1 cellular context compared by ENCODE assay signal in genomic region chr6:28943557-28944411, GRCh38.
A peak's percentile ranks its signal among the peaks of the same experiment; 100 is the strongest.
TF ChIP-seq lines count a peak whose summit lies in the region.

No MANE protein-coding gene starts in this region.

TF ChIP-seq in HepG2, 621 proteins besides CTCF, POLR2A, EP300 and RAD21 (continued from another document and continues in another):
- TF ChIP-seq ZNF318 (CRISPR knock-in tag; IDR thresholded peaks at IDR 0.05), result no peak
- no peak for TF ChIP-seq RFX1 (IDR thresholded peaks at IDR 0.05)
- TF ChIP-seq ZFP36L1 (CRISPR knock-in tag; IDR thresholded peaks at IDR 0.05), result no peak
- TF ChIP-seq NR3C1 (CRISPR knock-in tag; IDR thresholded peaks at IDR 0.05), result no peak
- 0 out of 2 replicates have a peak, but pooled peaks have one; percentile 12 for TF ChIP-seq TEF (CRISPR knock-in tag; IDR thresholded peaks at IDR 0.05)
- peak; percentile 94 for TF ChIP-seq ZNF543 (CRISPR knock-in tag; IDR thresholded peaks at IDR 0.05)
- TF ChIP-seq, protein P1, sequence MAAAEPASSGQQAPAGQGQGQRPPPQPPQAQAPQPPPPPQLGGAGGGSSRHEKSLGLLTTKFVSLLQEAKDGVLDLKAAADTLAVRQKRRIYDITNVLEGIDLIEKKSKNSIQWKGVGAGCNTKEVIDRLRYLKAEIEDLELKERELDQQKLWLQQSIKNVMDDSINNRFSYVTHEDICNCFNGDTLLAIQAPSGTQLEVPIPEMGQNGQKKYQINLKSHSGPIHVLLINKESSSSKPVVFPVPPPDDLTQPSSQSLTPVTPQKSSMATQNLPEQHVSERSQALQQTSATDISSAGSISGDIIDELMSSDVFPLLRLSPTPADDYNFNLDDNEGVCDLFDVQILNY (CRISPR knock-in tag; conservative IDR thresholded peaks at IDR 0.05), result no peak
- TF ChIP-seq AHR (CRISPR knock-in tag; IDR thresholded peaks at IDR 0.05), result peak; percentile 40; the same call in 1 of the 2 replicates
- peak; percentile 68; the same call in 1 of the 2 replicates for TF ChIP-seq ZNF512B (CRISPR knock-in tag; IDR thresholded peaks at IDR 0.05; ENCODE audit: borderline replicate concordance)
- no peak; the same call in 1 of the 2 replicates for TF ChIP-seq ARNT2 (CRISPR knock-in tag; IDR thresholded peaks at IDR 0.05; ENCODE audit: low read depth)
- peak; percentile 82; the same call in 1 of the 2 replicates for TF ChIP-seq ZNF512 (CRISPR knock-in tag; IDR thresholded peaks at IDR 0.05)
- no peak for TF ChIP-seq ZNF703 (CRISPR knock-in tag; IDR thresholded peaks at IDR 0.05; ENCODE audit: borderline replicate concordance)
- TF ChIP-seq, protein P2, sequence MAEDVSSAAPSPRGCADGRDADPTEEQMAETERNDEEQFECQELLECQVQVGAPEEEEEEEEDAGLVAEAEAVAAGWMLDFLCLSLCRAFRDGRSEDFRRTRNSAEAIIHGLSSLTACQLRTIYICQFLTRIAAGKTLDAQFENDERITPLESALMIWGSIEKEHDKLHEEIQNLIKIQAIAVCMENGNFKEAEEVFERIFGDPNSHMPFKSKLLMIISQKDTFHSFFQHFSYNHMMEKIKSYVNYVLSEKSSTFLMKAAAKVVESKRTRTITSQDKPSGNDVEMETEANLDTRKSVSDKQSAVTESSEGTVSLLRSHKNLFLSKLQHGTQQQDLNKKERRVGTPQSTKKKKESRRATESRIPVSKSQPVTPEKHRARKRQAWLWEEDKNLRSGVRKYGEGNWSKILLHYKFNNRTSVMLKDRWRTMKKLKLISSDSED (CRISPR knock-in tag; IDR thresholded peaks at IDR 0.05), result no peak
- TF ChIP-seq ZBTB21 (CRISPR knock-in tag; IDR thresholded peaks at IDR 0.05), result no peak
- TF ChIP-seq CSRNP2 (CRISPR knock-in tag; conservative IDR thresholded peaks at IDR 0.05; ENCODE audit: low read depth), result no peak
- no peak for TF ChIP-seq MAZ (IDR thresholded peaks at IDR 0.05; ENCODE audit: borderline replicate concordance, low read depth, low read length)
- TF ChIP-seq MAZ (CRISPR knock-in tag; IDR thresholded peaks at IDR 0.05; ENCODE audit: low read depth), result 0 out of 2 replicates have a peak, but pooled peaks have one; percentile 34
- TF ChIP-seq PATZ1 (CRISPR knock-in tag; IDR thresholded peaks at IDR 0.05), result peak; percentile 95
- no peak for TF ChIP-seq TCF7 (IDR thresholded peaks at IDR 0.05; ENCODE audit: low read depth)
- TF ChIP-seq BCL3 (CRISPR knock-in tag; IDR thresholded peaks at IDR 0.05), result no peak
- no peak for TF ChIP-seq CENPX (CRISPR knock-in tag; IDR thresholded peaks at IDR 0.05)
- TF ChIP-seq ZNF749 (CRISPR knock-in tag; IDR thresholded peaks at IDR 0.05; ENCODE audit: borderline replicate concordance), result peak; percentile 53; the same call in 1 of the 2 replicates
- no peak; the same call in 1 of the 2 replicates for TF ChIP-seq ZNF354B (CRISPR knock-in tag; IDR thresholded peaks at IDR 0.05)
- TF ChIP-seq HOXA9 (CRISPR knock-in tag; IDR thresholded peaks at IDR 0.05; ENCODE audit: borderline replicate concordance), result no peak
- peak; percentile 65; the same call in 1 of the 2 replicates for TF ChIP-seq SP4 (CRISPR knock-in tag; IDR thresholded peaks at IDR 0.05)
- TF ChIP-seq ATAD3A (CRISPR knock-in tag; IDR thresholded peaks at IDR 0.05), result no peak
- TF ChIP-seq ZNF7 (CRISPR knock-in tag; IDR thresholded peaks at IDR 0.05), result no peak
- TF ChIP-seq RORA (CRISPR knock-in tag; IDR thresholded peaks at IDR 0.05), result no peak
- TF ChIP-seq KMT2B (CRISPR knock-in tag; IDR thresholded peaks at IDR 0.05), result no peak; the same call in 1 of the 2 replicates
- TF ChIP-seq NR2C2 (CRISPR knock-in tag; IDR thresholded peaks at IDR 0.05; ENCODE audit: borderline replicate concordance), result peak; percentile 40
- TF ChIP-seq SRF (IDR thresholded peaks at IDR 0.05; ENCODE audit: low read depth, low read length), result 0 out of 2 replicates have a peak, but pooled peaks have one; percentile 2
- TF ChIP-seq, protein P3, sequence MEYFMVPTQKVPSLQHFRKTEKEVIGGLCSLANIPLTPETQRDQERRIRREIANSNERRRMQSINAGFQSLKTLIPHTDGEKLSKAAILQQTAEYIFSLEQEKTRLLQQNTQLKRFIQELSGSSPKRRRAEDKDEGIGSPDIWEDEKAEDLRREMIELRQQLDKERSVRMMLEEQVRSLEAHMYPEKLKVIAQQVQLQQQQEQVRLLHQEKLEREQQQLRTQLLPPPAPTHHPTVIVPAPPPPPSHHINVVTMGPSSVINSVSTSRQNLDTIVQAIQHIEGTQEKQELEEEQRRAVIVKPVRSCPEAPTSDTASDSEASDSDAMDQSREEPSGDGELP (IDR thresholded peaks at IDR 0.05; ENCODE audit: borderline replicate concordance, low read depth), result 0 out of 2 replicates have a peak, but pooled peaks have one; percentile 25
- TF ChIP-seq ZNF431 (CRISPR knock-in tag; IDR thresholded peaks at IDR 0.05; ENCODE audit: borderline replicate concordance, low read depth), result peak; percentile 65
- TF ChIP-seq ZNF747 (CRISPR knock-in tag; IDR thresholded peaks at IDR 0.05; ENCODE audit: borderline replicate concordance), result peak; percentile 58; the same call in 1 of the 2 replicates
- TF ChIP-seq ZNF777 (CRISPR knock-in tag; IDR thresholded peaks at IDR 0.05), result peak; percentile 22; the same call in 1 of the 2 replicates
